Comparison of ENCODE assay signal across 31 cellular contexts in genomic region chr5:135222771-135223170, GRCh38.
DNase-seq lines count a peak whose midpoint lies in the region; ATAC-seq, FAIRE-seq and TF ChIP-seq lines count a peak whose summit lies in the region.
"Had no signal": no experiment of that assay in that cellular context is flagged by ENCODE, and none has a peak within 500 bp of the region (broad histone marks: within the 10 kb centered on the region; RNA-seq: fewer than 3 reads in every experiment).

No MANE protein-coding gene starts in this region.

- H3K27me3 ChIP-seq in BLaER1 treated with 17β-estradiol and CSF1 and Interleukin-3, amounts not matched to agents 10 nM and 100 nM, result no peaks in the 10 kb centered on the region
- H3K27me3 ChIP-seq in RWPE2 (ENCODE audit: insufficient read depth, poor library complexity, severe bottlenecking), result no peaks in the 10 kb centered on the region
- H3K27me3 ChIP-seq in gastrocnemius medialis, result no peaks in the 10 kb centered on the region
- H3K27me3 ChIP-seq: BE2C, esophagus muscularis mucosa, thyroid gland had no signal

- intact Hi-C loops in gastrocnemius medialis (cut with DNase I; ENCODE audit: low total_unique reads), result no loop called here

- no peaks in the 10 kb centered on the region for H3K36me3 ChIP-seq in BLaER1 treated with 17β-estradiol and CSF1 and Interleukin-3, amounts not matched to agents 10 nM and 100 nM
- H3K36me3 ChIP-seq in RWPE2 (ENCODE audit: low read depth), result no peaks in the 10 kb centered on the region
- no peaks in the 10 kb centered on the region for H3K36me3 ChIP-seq in gastrocnemius medialis
- H3K36me3 ChIP-seq: BE2C, esophagus muscularis mucosa, thyroid gland had no signal

- H4K20me1 ChIP-seq in BLaER1 treated with 17β-estradiol and CSF1 and Interleukin-3, amounts not matched to agents 10 nM and 100 nM, result no peaks in the 10 kb centered on the region

- no peak for FAIRE-seq in H54 (lab: Jason Lieb, UNC)
- FAIRE-seq: small intestine had no signal

- peak overlapping the region; percentile 76 to 96 (median 88); a peak in 21 of 22 replicates for H3K4me2 ChIP-seq in BLaER1 treated with 17β-estradiol and CSF1 and Interleukin-3, amounts not matched to agents 10 nM and 100 nM

- peaks cover 63 to 100% (median 89%) of the 10 kb centered on the region in 10 experiments for H3K4me1 ChIP-seq in BLaER1 treated with 17β-estradiol and CSF1 and Interleukin-3, amounts not matched to agents 10 nM and 100 nM
- H3K4me1 ChIP-seq in RWPE2 (ENCODE audit: insufficient read depth, poor library complexity, severe bottlenecking), result no peaks in the 10 kb centered on the region
- peaks cover 11 to 14% of the 10 kb centered on the region in 2 donors for H3K4me1 ChIP-seq in gastrocnemius medialis
- H3K4me1 ChIP-seq: thyroid gland had no signal

- H3K9ac ChIP-seq in BLaER1 treated with 17β-estradiol and CSF1 and Interleukin-3, amounts not matched to agents 10 nM and 100 nM, result peak overlapping the region in 4 of 11 experiments; percentile 73 to 83 (median 78); a peak in 5 of 22 replicates

- in situ Hi-C loops in gastrocnemius medialis (cut with MboI; ENCODE audit: low sequenced_read_pairs in 4 of 4), result no loop called here

- TF ChIP-seq POLR2A in gastrocnemius medialis (IDR thresholded peaks at IDR 0.05), result no peak
- no peak for TF ChIP-seq POLR2A in H54 (IDR thresholded peaks at IDR 0.05; ENCODE audit: low read depth, low read length)

- TF ChIP-seq CTCF in RWPE2 (IDR thresholded peaks at IDR 0.05; ENCODE audit: poor library complexity, severe bottlenecking) (no peak), gastrocnemius medialis (IDR thresholded peaks at IDR 0.05 in 4 of 5, conservative IDR thresholded peaks at IDR 0.05 in 1 of 5) (no peak)

- H3K4me3 ChIP-seq in BLaER1 treated with 17β-estradiol and CSF1 and Interleukin-3, amounts not matched to agents 10 nM and 100 nM, result no peak overlapping the region
- no peak overlapping the region for H3K4me3 ChIP-seq in RWPE2 (ENCODE audit: severe bottlenecking)
- H3K4me3 ChIP-seq in gastrocnemius medialis, result no peak overlapping the region
- H3K4me3 ChIP-seq: esophagus muscularis mucosa, lung, mucosa of descending colon, thyroid gland had no signal

- H3K27ac ChIP-seq in BLaER1 treated with 17β-estradiol and CSF1 and Interleukin-3, amounts not matched to agents 10 nM and 100 nM, result peak overlapping the region in 9 of 11 experiments; percentile 50 to 94 (median 91); a peak in 18 of 22 replicates
- H3K27ac ChIP-seq in RWPE2 (ENCODE audit: poor library complexity, severe bottlenecking) (no peak overlapping the region), gastrocnemius medialis (peak overlapping the region in 3 of 4 donors; percentile 38 to 61 (median 56))
- H3K27ac ChIP-seq: esophagus muscularis mucosa, thyroid gland had no signal

- no peak for ATAC-seq in RWPE2 (ENCODE audit: low read depth)
- ATAC-seq in gastrocnemius medialis, result no peak
- no peak for ATAC-seq in GM18517 (IDR thresholded peaks at IDR 0.05; ENCODE audit: unreplicated experiment)
- ATAC-seq: activated CD8-positive, alpha-beta T cell treated with anti-CD3 and anti-CD28 coated beads for 36 hours; mucosa of descending colon; natural killer cell; SK-N-SH treated with all-trans-retinoic acid at 6 μM for 48 hours; stimulated activated naive CD8-positive, alpha-beta T cell treated with anti-CD3 and anti-CD28 coated beads, Interleukin-15, amount 100 ng/mL, for 72 hours; T-helper 17 cell had no signal

- peak; percentile 23 for DNase-seq in RWPE2 (ENCODE audit: low spot score)
- DNase-seq in islet precursor cell, result peak; percentile 12
- DNase-seq in gastrocnemius medialis, result no peak
- no peak for DNase-seq in stimulated activated CD4-positive, alpha-beta T cell treated with anti-CD3 and anti-CD28 coated beads, Interleukin-2, amount 100 ng/mL, for 24 hours
- no peak for DNase-seq in H54 (ENCODE audit: insufficient read length, low spot score)
- no peak for DNase-seq in germinal center (ENCODE audit: low spot score)
- DNase-seq: activated CD4-positive, alpha-beta T cell treated with anti-CD3 and anti-CD28 coated beads for 1 hour; activated CD8-positive, alpha-beta T cell treated with anti-CD3 and anti-CD28 coated beads for 36 hours; activated gamma-delta T cell treated with Interleukin-2 at 50 U/mL for 16 hours; caudate nucleus; DMS153; foreskin melanocyte; kidney glomerular epithelial cell; MM.1S; mucosa of descending colon; natural killer cell; NCI-H1105 treated with DMSO at 0.1 percent for 48 hours; NCI-H2029 treated with DMSO at 0.1 percent for 48 hours; NCI-H526; occipital lobe; OCI-M1; T-helper 17 cell; thyroid gland had no signal

- no peaks in the 10 kb centered on the region for H3K9me3 ChIP-seq in BLaER1 treated with 17β-estradiol and CSF1 and Interleukin-3, amounts not matched to agents 10 nM and 100 nM (replicated peaks in 1 of 11)
- no peaks in the 10 kb centered on the region for H3K9me3 ChIP-seq in RWPE2 (ENCODE audit: severe bottlenecking)
- no peaks in the 10 kb centered on the region for H3K9me3 ChIP-seq in gastrocnemius medialis
- H3K9me3 ChIP-seq: BE2C, esophagus muscularis mucosa, mucosa of descending colon, thyroid gland had no signal

Comparison
In these comparisons a context has a peak if more than half of its experiments do, and no peak if none do; other contexts are left out.
1. DNase-seq: peak in RWPE2 (single experiment) and islet precursor cell (single experiment); none in gastrocnemius medialis (0 of 2), stimulated activated CD4-positive, alpha-beta T cell treated with anti-CD3 and anti-CD28 coated beads, Interleukin-2, amount 100 ng/mL, for 24 hours (0 of 2), H54 (single experiment) and germinal center (single experiment).